In genomic region chr11:117814204-117814765, GRCh38 we compare ENCODE assay signal across 12 cellular contexts. TPM values are rescaled to one million over a fixed set of nuclear protein-coding genes. Genes with fewer than 3 reads are reported as not detected.
DNase-seq lines count a peak whose midpoint lies in the region; ATAC-seq, FAIRE-seq and TF ChIP-seq lines count a peak whose summit lies in the region.
"Had no signal": no experiment of that assay in that cellular context is flagged by ENCODE, and none has a peak within 500 bp of the region (broad histone marks: within the 10 kb centered on the region; RNA-seq: fewer than 3 reads in every experiment).

No MANE protein-coding gene starts in this region.

- TF ChIP-seq POLR2A in GM12878 (IDR thresholded peaks at IDR 0.05; ENCODE audit: low read depth, low read length), result no peak

- RAD21 ChIA-PET in GM12878 (lab: Charles Lee; ENCODE audit: unreplicated experiment), result interaction anchor here (0.8 to 22.6 kb wide), 18 partner anchors 7 to 388 kb away, joined by 3 to 393 read pairs (median 6); partner anchors contain the start of genes FXYD2 and IL10RA

- no peak for TF ChIP-seq RAD21 in GM12878 (IDR thresholded peaks at IDR 0.05; ENCODE audit: insufficient read depth, low read depth, low read length)

- no peak for TF ChIP-seq CTCF in GM12878 (IDR thresholded peaks at IDR 0.05 in 2 of 3, conservative IDR thresholded peaks at IDR 0.05 in 1 of 3; ENCODE audit: control insufficient read depth in 2 of 3, extremely low read depth in 1 of 3, insufficient read depth in 1 of 3, low read depth in 3 of 3, low read length in 3 of 3)
- TF ChIP-seq CTCF in Caco-2 (IDR thresholded peaks at IDR 0.05; ENCODE audit: insufficient read depth in 1 of 2, low read depth in 1 of 2, low read length in 1 of 2, severe bottlenecking in 1 of 2, unreplicated experiment in 1 of 2), result no peak
- no peak for TF ChIP-seq CTCF in GM13977 (IDR thresholded peaks at IDR 0.05; ENCODE audit: extremely low read depth, insufficient read depth, missing control alignments)

- 74% methylated on average over 7 of the region's 7 CpGs for WGBS in GM12878 (ENCODE audit: insufficient coverage, insufficient replicate concordance, low lambda C conversion rate, missing lambda C conversion rate)

- SMC1A ChIA-PET in GM12878 (lab: Charles Lee; ENCODE audit: uncharacterized antibody, unreplicated experiment), result interaction anchor here (0.5 to 11.7 kb wide), 14 partner anchors 9 to 369 kb away, joined by 3 to 318 read pairs (median 4); no protein-coding TSS in a partner anchor

- POLR2A ChIA-PET in GM12878 (lab: Charles Lee), result interaction anchor here (0.6 to 2.1 kb wide), 9 partner anchors 10 to 357 kb away, joined by 3 to 14 read pairs (median 7); partner anchors contain the start of gene FXYD2
- POLR2A ChIA-PET in Caco-2 (lab: Charles Lee), result no interaction called here

- H3K9me3 ChIP-seq in GM12878 (replicated peaks; ENCODE audit: control insufficient read depth, insufficient read depth, low read length), result no peaks in the 10 kb centered on the region
- no peaks in the 10 kb centered on the region for H3K9me3 ChIP-seq in Caco-2
- H3K9me3 ChIP-seq: tibial artery had no signal

- H3K27me3 ChIP-seq in GM12878 (replicated peaks in 1 of 2; ENCODE audit: control insufficient read depth in 2 of 2, insufficient read depth in 2 of 2, low read length in 1 of 2), result no peaks in the 10 kb centered on the region
- H3K27me3 ChIP-seq in Caco-2 (replicated peaks; ENCODE audit: control insufficient read depth, insufficient read depth, low read length), result no peaks in the 10 kb centered on the region

- H3K4me3 Mint-ChIP-seq in Caco-2 (ENCODE audit: unreplicated experiment), result no peak overlapping the region

- no peak overlapping the region; the same call in 1 of the 2 replicates for H3K4me3 ChIP-seq in GM12878
- no peak overlapping the region for H3K4me3 ChIP-seq in Caco-2 (ENCODE audit: low read depth, low read length)
- H3K4me3 ChIP-seq: tibial artery had no signal

- peak; percentile 11 for ATAC-seq in HG03354 (IDR thresholded peaks at IDR 0.05; ENCODE audit: poor library complexity, severe bottlenecking, unreplicated experiment)
- peak; percentile 1 for ATAC-seq in GM12878

- peaks cover 9% of the 10 kb centered on the region for H3K27me3 Mint-ChIP-seq in Caco-2 (ENCODE audit: insufficient read depth, unreplicated experiment)

- DNase-seq in DMS53 (lab: John Stamatoyannopoulos, UW) (peak; percentile 78), DMS53 treated with DMSO at 0.1 percent for 48 hours (lab: John Stamatoyannopoulos, UW; ENCODE audit: unreplicated experiment) (no peak), GM12878 (ENCODE audit: low read depth, low spot score) (no peak), renal cortical epithelial cell (ENCODE audit: low read depth) (peak; percentile 95), Caco-2 (no peak), NCI-H1930 (lab: John Stamatoyannopoulos, UW) (no peak), GM13977 (ENCODE audit: low spot score) (no peak)

- H3K27ac Mint-ChIP-seq in Caco-2 (ENCODE audit: unreplicated experiment), result no peak overlapping the region

- no peaks in the 10 kb centered on the region for H3K36me3 Mint-ChIP-seq in Caco-2 (ENCODE audit: insufficient read depth, unreplicated experiment)

- H4K20me1 ChIP-seq in GM12878 (ENCODE audit: control insufficient read depth, insufficient read depth), result no peaks in the 10 kb centered on the region

- no peak for TF ChIP-seq EP300 in GM12878 (IDR thresholded peaks at IDR 0.05; ENCODE audit: borderline replicate concordance in 1 of 2, control insufficient read depth in 1 of 2, low read depth in 2 of 2, low read length in 2 of 2)

- peaks cover 2% of the 10 kb centered on the region; the same call in 1 of the 2 replicates for H3K79me2 ChIP-seq in GM12878 (ENCODE audit: control insufficient read depth, insufficient read depth, low read length)

- BruUV-seq in GM12878 (replicated peaks; lab: Mats Ljungman, UMichigan) (TSS peak; percentile 63), Caco-2 (replicated peaks; lab: Mats Ljungman, UMichigan) (no TSS peak)

- FAIRE-seq in GM12878 (lab: Jason Lieb, UNC), result no peak

- H2AFZ ChIP-seq in GM12878 (ENCODE audit: control insufficient read depth, low read depth, low read length), result peak overlapping the region; percentile 31

- no peaks in the 10 kb centered on the region for H3K36me3 ChIP-seq in GM12878 (ENCODE audit: control insufficient read depth in 2 of 2, insufficient read depth in 2 of 2, low read length in 1 of 2)
- H3K36me3 ChIP-seq in Caco-2 (ENCODE audit: control insufficient read depth, insufficient read depth, low read length), result no peaks in the 10 kb centered on the region
- H3K36me3 ChIP-seq: tibial artery had no signal

- in situ Hi-C loops in GM12878 (cut with MboI), result no loop called here
- in situ Hi-C loops in GM13977 (cut with MboI; ENCODE audit: low pct_unique_long_range_greater_than_20kb, low sequenced_read_pairs, unreplicated experiment), result no loop called here

- peak overlapping the region; percentile 90 for H3K4me2 ChIP-seq in GM12878 (ENCODE audit: control insufficient read depth, insufficient read depth)

- H3K27ac ChIP-seq in GM12878 (ENCODE audit: control insufficient read depth, insufficient read depth), result peak overlapping the region; percentile 87
- H3K27ac ChIP-seq: 22Rv1, tibial artery had no signal

- CTCF ChIA-PET in GM12878 (lab: Yijun Ruan, JAX), result interaction anchor here (0.7 to 16.0 kb wide), 11 partner anchors 9 to 389 kb away, joined by 3 to 503 read pairs (median 8); partner anchors contain the start of gene FXYD2
- CTCF ChIA-PET in Caco-2 (lab: Charles Lee), result interaction anchor here (1.6 to 4.8 kb wide), 3 partner anchors 238 to 388 kb away, joined by 3 to 122 read pairs (median 25); no protein-coding TSS in a partner anchor

- peak overlapping the region; percentile 66 for H3K9ac ChIP-seq in GM12878 (ENCODE audit: control insufficient read depth, insufficient read depth, low read length)

- H3K4me1 Mint-ChIP-seq in Caco-2 (ENCODE audit: low read depth, unreplicated experiment), result peaks cover 23% of the 10 kb centered on the region

- H3K9me3 Mint-ChIP-seq in Caco-2 (ENCODE audit: unreplicated experiment), result no peaks in the 10 kb centered on the region

- H3K4me1 ChIP-seq in GM12878 (ENCODE audit: control insufficient read depth, insufficient read depth, low read length) (peaks cover 52% of the 10 kb centered on the region), Caco-2 (peaks cover 50% of the 10 kb centered on the region)

- intact Hi-C loops in GM12878 (cut with micrococcal nuclease; ENCODE audit: unreplicated experiment) (loop anchor here (10.0 kb wide), 2 partner anchors 621 to 1889 kb away; partner anchors contain the start of gene KMT2A), Caco-2 (cut with micrococcal nuclease; ENCODE audit: unreplicated experiment) (no loop called here)

TF ChIP-seq in GM12878, 131 proteins besides CTCF, POLR2A, EP300 and RAD21 (continues in another document):
- peak; percentile 69; the same call in 1 of the 2 replicates for TF ChIP-seq LARP7 (IDR thresholded peaks at IDR 0.05)
- TF ChIP-seq PBX3 (IDR thresholded peaks at IDR 0.05; ENCODE audit: insufficient replicate concordance, low read depth, low read length), result peak; percentile 9

RNA-seq across cellular contexts. Expression of gene FXYD2, which starts 10.3 kb away (rescaled TPM):
- 0.56 and 0.64 TPM in 2 replicates for total RNA-seq in GM12878 (2013; cell fraction: nucleolus; rRNA removed)
- total RNA-seq in GM12878 (2014; rRNA removed) (3.6 and 3.8 TPM in 2 replicates), GM12878 (2014; rRNA removed; fragmentation: Illumina TruSeq; extraction: Trizol) (1.2 and 1.5 TPM in 2 replicates), GM12878 (2021) (1.8 and 2.0 TPM in 2 replicates), renal cortical epithelial cell (361 and 706 TPM in 2 replicates), Caco-2 (2022) (0.48 TPM in 1 of 2 replicates, not detected in the other)
- 3.6 TPM for polyA plus RNA-seq in GM12878 (2011; ENCODE audit: low read depth)
- polyA plus RNA-seq in GM12878 (2011; rRNA removed) (3.2 and 4.5 TPM in 2 replicates), GM12878 (2014; fragmentation: Illumina TruSeq; extraction: Trizol) (1.9 TPM in 1 of 2 replicates, not detected in the other), GM12878 (2014; fragmentation: Nextera tagmentation; extraction: Ambion mirVana) (1 to 10 TPM; 1.6 to 1.9 TPM), GM12878 (2014; rRNA removed) (2.0 and 2.9 TPM in 2 replicates), GM12878 (2016; fragmentation: Nextera tagmentation; extraction: Ambion mirVana) (1 to 10 TPM; 3.3 to 4.1 TPM)
- polyA plus RNA-seq in GM12878 (2011; cell fraction: cytosol; rRNA removed), result 9.8 TPM in 2 replicates
- 2.4 and 8.4 TPM in 2 replicates for polyA plus RNA-seq in GM12878 (2011; cell fraction: nucleus; rRNA removed)
- polyA plus RNA-seq in GM12878 (2012), result 4.5 and 6.7 TPM in 2 replicates
- polyA minus RNA-seq in GM12878 (2011; rRNA and poly(A)+ RNA removed), result 2.9 and 5.7 TPM in 2 replicates
- not detected in 2 replicates for polyA minus RNA-seq in GM12878 (2011; cell fraction: cytosol; rRNA and poly(A)+ RNA removed)
- polyA minus RNA-seq in GM12878 (2011; cell fraction: nucleus; rRNA and poly(A)+ RNA removed), result 1.5 and 1.9 TPM in 2 replicates
- total RNA-seq: chondrocyte, NCI-H460 had no signal

RNA-seq across cellular contexts. Expression of gene DSCAML1, which starts 17.3 kb away (rescaled TPM):
- 0.48 and 1.6 TPM in 2 replicates for total RNA-seq in GM12878 (2013; cell fraction: nucleolus; rRNA removed)
- total RNA-seq in GM12878 (2014; rRNA removed) (0.06 and 0.11 TPM in 2 replicates), GM12878 (2014; rRNA removed; fragmentation: Illumina TruSeq; extraction: Trizol) (0.05 and 0.09 TPM in 2 replicates), GM12878 (2021) (0.13 TPM in 2 replicates), renal cortical epithelial cell (10.1 and 10.2 TPM in 2 replicates), Caco-2 (2022) (not detected in 2 replicates)
- 0.03 TPM for polyA plus RNA-seq in GM12878 (2011; ENCODE audit: low read depth)
- polyA plus RNA-seq in GM12878 (2011; rRNA removed) (0.18 and 0.20 TPM in 2 replicates), GM12878 (2014; fragmentation: Illumina TruSeq; extraction: Trizol) (0.06 and 0.11 TPM in 2 replicates), GM12878 (2014; fragmentation: Nextera tagmentation; extraction: Ambion mirVana) (under 1 TPM in 1 of 2 experiments, not detected in 1; 0.03 TPM), GM12878 (2014; rRNA removed) (0.06 and 0.10 TPM in 2 replicates), GM12878 (2016; fragmentation: Nextera tagmentation; extraction: Ambion mirVana) (under 1 TPM; 0.03 TPM)
- 0.39 and 0.47 TPM in 2 replicates for polyA plus RNA-seq in GM12878 (2011; cell fraction: cytosol; rRNA removed)
- 1.5 TPM in 2 replicates for polyA plus RNA-seq in GM12878 (2011; cell fraction: nucleus; rRNA removed)
- 0.15 and 0.39 TPM in 2 replicates for polyA plus RNA-seq in GM12878 (2012)
- 0.26 and 0.80 TPM in 2 replicates for polyA minus RNA-seq in GM12878 (2011; rRNA and poly(A)+ RNA removed)
- polyA minus RNA-seq in GM12878 (2011; cell fraction: cytosol; rRNA and poly(A)+ RNA removed), result 0.27 TPM in 1 of 2 replicates, not detected in the other
- polyA minus RNA-seq in GM12878 (2011; cell fraction: nucleus; rRNA and poly(A)+ RNA removed), result 2.3 and 3.7 TPM in 2 replicates
- total RNA-seq: chondrocyte, NCI-H460 had no signal

Comparison
In these comparisons a context has a peak if more than half of its experiments do, and no peak if none do; other contexts are left out.
1. DNase-seq: peak in DMS53 (single experiment) and renal cortical epithelial cell (single experiment); none in DMS53 treated with DMSO at 0.1 percent for 48 hours (single experiment), GM12878 (single experiment), Caco-2 (0 of 2), NCI-H1930 (0 of 2) and GM13977 (single experiment).
2. RNA of gene FXYD2, which starts 10.3 kb away (total RNA-seq): 361 to 706 TPM in renal cortical epithelial cell; 0.56 to 3.8 TPM in GM12878 and 0.48 TPM in Caco-2; every median in the first group is over 10 times any median in the second.